24 cellular contexts compared by ENCODE assay signal in the genomic region with DNA sequence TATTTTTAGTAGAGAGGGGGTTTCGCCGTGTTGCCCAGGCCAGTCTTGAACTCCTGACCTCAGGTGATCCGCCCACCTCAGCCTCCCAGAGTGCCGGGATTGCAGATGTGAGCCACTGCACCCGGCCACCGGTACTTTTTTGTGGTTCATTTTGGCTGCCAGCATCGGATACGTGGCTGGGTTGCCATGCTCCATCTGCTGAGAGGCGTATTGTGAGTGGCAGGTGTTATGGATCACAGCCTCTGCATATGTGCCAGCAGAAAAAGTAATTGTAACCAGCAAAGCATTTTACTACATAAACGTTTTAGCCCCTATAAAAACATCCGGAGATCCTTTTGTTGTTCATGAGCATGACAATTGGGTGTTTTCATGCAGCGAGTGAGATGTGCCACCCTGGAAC. TPM values are rescaled to one million over a fixed set of nuclear protein-coding genes. Genes with fewer than 3 reads are reported as not detected.
DNase-seq lines count a peak whose midpoint lies in the region; ATAC-seq, FAIRE-seq and TF ChIP-seq lines count a peak whose summit lies in the region.
"Had no signal": no experiment of that assay in that cellular context is flagged by ENCODE, and none has a peak within 500 bp of the region (broad histone marks: within the 10 kb centered on the region; RNA-seq: fewer than 3 reads in every experiment).

No MANE protein-coding gene starts in this region.

- no peak for DNase-seq in CD8-positive, alpha-beta T cell
- peak; percentile 20 for DNase-seq in GM12878 (ENCODE audit: low read depth, low spot score)
- DNase-seq in mesendoderm = no peak
- no peak for DNase-seq in NCI-H146 (lab: John Stamatoyannopoulos, UW)
- DNase-seq: activated CD8-positive, alpha-beta memory T cell treated with anti-CD3 and anti-CD28 coated beads for 24 hours; activated naive CD8-positive, alpha-beta T cell treated with anti-CD3 and anti-CD28 coated beads, Interleukin-2, amount 10 ng/mL, durations not matched to agents 7 days and 5 days; activated T-cell treated with anti-CD3 and anti-CD28 coated beads, Interleukin-2, amount 50 U/mL, for 48 hours; body of pancreas; COR-L47; EL; glutamatergic neuron; NCI-H774; OCI-M1; SIG-M5; small intestine; stimulated activated CD4-positive, alpha-beta T cell treated with anti-CD3 and anti-CD28 coated beads, Interleukin-2, amount 100 ng/mL, for 48 hours; transverse colon had no signal

- H3K27me3 ChIP-seq in CD8-positive, alpha-beta T cell (ENCODE audit: insufficient read depth, low read length) = no peaks in the 10 kb centered on the region
- H3K27me3 ChIP-seq in GM12878 (replicated peaks in 1 of 2; ENCODE audit: control insufficient read depth in 2 of 2, insufficient read depth in 2 of 2, low read length in 1 of 2) (no peaks in the 10 kb centered on the region), mesendoderm (ENCODE audit: insufficient read depth, low read length, poor library complexity) (no peaks in the 10 kb centered on the region)
- H3K27me3 ChIP-seq: body of pancreas, neutrophil, transverse colon had no signal

- CTCF ChIA-PET in CD8-positive, alpha-beta T cell (lab: Charles Lee) = no interaction called here
- CTCF ChIA-PET in GM12878 (lab: Yijun Ruan, JAX) = interaction anchor here (0.7 kb wide), 1 partner anchor 1646 kb away, joined by 3 read pairs; no protein-coding TSS in a partner anchor

- no peaks in the 10 kb centered on the region for H4K20me1 ChIP-seq in GM12878 (ENCODE audit: control insufficient read depth, insufficient read depth)

- H3K4me2 ChIP-seq in GM12878 (ENCODE audit: control insufficient read depth, insufficient read depth) = peak overlapping the region; percentile 50
- H3K4me2 ChIP-seq in mesendoderm (ENCODE audit: low read length) = no peak overlapping the region

- H3K4me3 Mint-ChIP-seq in CD8-positive, alpha-beta T cell = peak overlapping the region; percentile 35
- H3K4me3 Mint-ChIP-seq in nephron = no peak overlapping the region
- H3K4me3 Mint-ChIP-seq: activated naive CD8-positive, alpha-beta T cell treated with anti-CD3 and anti-CD28 coated beads, Interleukin-2, amount 10 ng/mL, durations not matched to agents 7 days and 5 days; stimulated activated naive CD8-positive, alpha-beta T cell treated with anti-CD3 and anti-CD28 coated beads, Interleukin-15, Interleukin-2, amounts not matched to agents 100 ng/mL and 50 ng/mL, for 24 hours; T-helper 1 cell treated with Interleukin-12 subunit alpha and Interleukin-12 subunit beta and Interleukin-4 antibody, amounts not matched to agents 30 μg/mL and 1 μg/mL, for 36 hours; WTC11 had no signal

- H2AK5ac ChIP-seq in mesendoderm (ENCODE audit: low read length) = no peak overlapping the region

- no peak overlapping the region for H3K9ac ChIP-seq in GM12878 (ENCODE audit: control insufficient read depth, insufficient read depth, low read length)
- no peak overlapping the region for H3K9ac ChIP-seq in mesendoderm (ENCODE audit: low read length)

- no peak overlapping the region for H3K4me3 ChIP-seq in CD8-positive, alpha-beta T cell (ENCODE audit: low read depth, low read length)
- peak overlapping the region; percentile 10 for H3K4me3 ChIP-seq in GM12875 (ENCODE audit: low read depth, low read length)
- peak overlapping the region; percentile 21; the same call in 1 of the 2 replicates for H3K4me3 ChIP-seq in GM12878
- no peak overlapping the region for H3K4me3 ChIP-seq in mesendoderm (ENCODE audit: low read length)
- H3K4me3 ChIP-seq: body of pancreas, transverse colon had no signal

- H3K27ac Mint-ChIP-seq in CD8-positive, alpha-beta T cell = peak overlapping the region; percentile 70
- peak overlapping the region in 2 of 3 experiments; percentile 28 to 96 for H3K27ac Mint-ChIP-seq in nephron
- H3K27ac Mint-ChIP-seq: activated naive CD8-positive, alpha-beta T cell treated with anti-CD3 and anti-CD28 coated beads, Interleukin-2, amount 10 ng/mL, durations not matched to agents 7 days and 5 days; WTC11 had no signal

- in situ Hi-C loops in GM12878 (cut with MboI) = loop anchor here (5.0 kb wide), 1 partner anchor 63 kb away; no protein-coding TSS in a partner anchor

- no peak for TF ChIP-seq EP300 in GM12878 (IDR thresholded peaks at IDR 0.05; ENCODE audit: borderline replicate concordance in 1 of 2, control insufficient read depth in 1 of 2, low read depth in 2 of 2, low read length in 2 of 2)

- no peak overlapping the region for H3K56ac ChIP-seq in mesendoderm (ENCODE audit: low read length)

- no peak overlapping the region for H2BK5ac ChIP-seq in mesendoderm (ENCODE audit: low read length)

- H3K79me2 ChIP-seq in GM12878 (ENCODE audit: control insufficient read depth, insufficient read depth, low read length) (peaks cover 81% of the 10 kb centered on the region), mesendoderm (ENCODE audit: control insufficient read depth, insufficient read depth, low read length) (peaks cover 9% of the 10 kb centered on the region)

- H2BK120ac ChIP-seq in mesendoderm (ENCODE audit: low read depth, low read length) = no peak overlapping the region

- peaks cover 11% of the 10 kb centered on the region for H3K79me1 ChIP-seq in mesendoderm (ENCODE audit: low read length)

- H3K9me3 Mint-ChIP-seq in CD8-positive, alpha-beta T cell = no peaks in the 10 kb centered on the region
- H3K9me3 Mint-ChIP-seq in nephron = no peaks in the 10 kb centered on the region
- H3K9me3 Mint-ChIP-seq: activated naive CD8-positive, alpha-beta T cell treated with anti-CD3 and anti-CD28 coated beads, Interleukin-2, amount 10 ng/mL, durations not matched to agents 7 days and 5 days; stimulated activated naive CD8-positive, alpha-beta T cell treated with anti-CD3 and anti-CD28 coated beads, Interleukin-15, Interleukin-2, amounts not matched to agents 100 ng/mL and 50 ng/mL, for 24 hours; T-helper 1 cell treated with Interleukin-12 subunit alpha and Interleukin-12 subunit beta and Interleukin-4 antibody, amounts not matched to agents 30 μg/mL and 1 μg/mL, for 36 hours; WTC11 had no signal

- WGBS in GM12878 (ENCODE audit: insufficient coverage, insufficient replicate concordance, low lambda C conversion rate, missing lambda C conversion rate) = 7% methylated on average over 12 of the region's 12 CpGs
- no CpG with 5 or more reads among the region's 12 CpGs for WGBS in mesendoderm (ENCODE audit: extremely low coverage, insufficient coverage, low lambda C conversion rate)

- no peak overlapping the region for H4K5ac ChIP-seq in mesendoderm (ENCODE audit: low read length)

- no peak for TF ChIP-seq RAD21 in GM12878 (IDR thresholded peaks at IDR 0.05; ENCODE audit: insufficient read depth, low read depth, low read length)

- H3K36me3 Mint-ChIP-seq in CD8-positive, alpha-beta T cell = peaks cover 35% of the 10 kb centered on the region
- H3K36me3 Mint-ChIP-seq in nephron (ENCODE audit: low read depth) = peaks cover 8% of the 10 kb centered on the region
- H3K36me3 Mint-ChIP-seq: WTC11 had no signal

- H2AFZ ChIP-seq in GM12878 (ENCODE audit: control insufficient read depth, low read depth, low read length) = no peak overlapping the region

- FAIRE-seq in GM12878 (lab: Jason Lieb, UNC) = no peak
- FAIRE-seq: small intestine had no signal

- SMC1A ChIA-PET in GM12878 (lab: Charles Lee; ENCODE audit: uncharacterized antibody, unreplicated experiment) = interaction anchor here (0.9 to 1.4 kb wide), 2 partner anchors 23 to 58 kb away, joined by 3 read pairs; no protein-coding TSS in a partner anchor

- RAD21 ChIA-PET in GM12878 (lab: Charles Lee; ENCODE audit: unreplicated experiment) = interaction anchor here (0.6 to 1.5 kb wide), 4 partner anchors 24 to 604 kb away, joined by 3 to 7 read pairs (median 4); no protein-coding TSS in a partner anchor

- H3K36me3 ChIP-seq in CD8-positive, alpha-beta T cell (ENCODE audit: insufficient read depth, low read length) = no peaks in the 10 kb centered on the region
- H3K36me3 ChIP-seq in GM12878 (ENCODE audit: control insufficient read depth in 2 of 2, insufficient read depth in 2 of 2, low read length in 1 of 2) (peaks cover 0 to 2% of the 10 kb centered on the region in 2 experiments; a peak in 1 of 4 replicates), mesendoderm (ENCODE audit: control insufficient read depth, insufficient read depth, low read length) (no peaks in the 10 kb centered on the region)
- H3K36me3 ChIP-seq: neutrophil, transverse colon had no signal

- peaks cover 52% of the 10 kb centered on the region for H3K4me1 ChIP-seq in CD8-positive, alpha-beta T cell (ENCODE audit: insufficient read depth, low read length)
- peaks cover 23% of the 10 kb centered on the region for H3K4me1 ChIP-seq in GM12878 (ENCODE audit: control insufficient read depth, insufficient read depth, low read length)
- H3K4me1 ChIP-seq in mesendoderm (ENCODE audit: control insufficient read depth, low read depth, low read length) = no peaks in the 10 kb centered on the region

- H3K9me3 ChIP-seq in CD8-positive, alpha-beta T cell (ENCODE audit: low read length) = no peaks in the 10 kb centered on the region
- no peaks in the 10 kb centered on the region for H3K9me3 ChIP-seq in GM12878 (replicated peaks; ENCODE audit: control insufficient read depth, insufficient read depth, low read length)
- H3K9me3 ChIP-seq: body of pancreas, neutrophil, transverse colon had no signal

- no peak for TF ChIP-seq CTCF in CD8-positive, alpha-beta T cell (IDR thresholded peaks at IDR 0.05)
- TF ChIP-seq CTCF in GM12875 (IDR thresholded peaks at IDR 0.05; ENCODE audit: borderline replicate concordance, insufficient read depth, low read depth, low read length) (no peak), GM12878 (IDR thresholded peaks at IDR 0.05 in 2 of 3, conservative IDR thresholded peaks at IDR 0.05 in 1 of 3; ENCODE audit: control insufficient read depth in 2 of 3, extremely low read depth in 1 of 3, insufficient read depth in 1 of 3, low read depth in 3 of 3, low read length in 3 of 3) (no peak), nephron (IDR thresholded peaks at IDR 0.05; ENCODE audit: unreplicated experiment in 3 of 3) (no peak)

- BruUV-seq in GM12878 (replicated peaks; lab: Mats Ljungman, UMichigan) = no TSS peak

- no peak overlapping the region for H4K8ac ChIP-seq in mesendoderm (ENCODE audit: low read depth, low read length)

- no peak overlapping the region for H3K23ac ChIP-seq in mesendoderm (ENCODE audit: low read length)

- H3K27me3 Mint-ChIP-seq in CD8-positive, alpha-beta T cell (ENCODE audit: low read depth) = no peaks in the 10 kb centered on the region
- H3K27me3 Mint-ChIP-seq in nephron (ENCODE audit: low read depth) = peaks cover under 1% of the 10 kb centered on the region
- H3K27me3 Mint-ChIP-seq: activated naive CD8-positive, alpha-beta T cell treated with anti-CD3 and anti-CD28 coated beads, Interleukin-2, amount 10 ng/mL, durations not matched to agents 7 days and 5 days; stimulated activated naive CD8-positive, alpha-beta T cell treated with anti-CD3 and anti-CD28 coated beads, Interleukin-15, Interleukin-2, amounts not matched to agents 100 ng/mL and 50 ng/mL, for 24 hours had no signal

- no peak for TF ChIP-seq POLR2A in GM12878 (IDR thresholded peaks at IDR 0.05; ENCODE audit: low read depth, low read length)

- POLR2A ChIA-PET in CD8-positive, alpha-beta T cell (lab: Charles Lee) = no interaction called here
- POLR2A ChIA-PET in GM12878 (lab: Charles Lee) = no interaction called here

- no peak overlapping the region for H3K18ac ChIP-seq in mesendoderm (ENCODE audit: low read length)

- H3K27ac ChIP-seq in CD8-positive, alpha-beta T cell (ENCODE audit: low read depth, low read length) = no peak overlapping the region
- H3K27ac ChIP-seq in GM12878 (ENCODE audit: control insufficient read depth, insufficient read depth) (peak overlapping the region; percentile 18; the same call in 1 of the 2 replicates), mesendoderm (ENCODE audit: low read depth, low read length) (no peak overlapping the region)
- H3K27ac ChIP-seq: body of pancreas, neutrophil had no signal

- intact Hi-C loops in CD8-positive, alpha-beta T cell (cut with DNase I, micrococcal nuclease) = no loop called here
- intact Hi-C loops in GM12878 (cut with micrococcal nuclease; ENCODE audit: unreplicated experiment) = no loop called here

- H2BK15ac ChIP-seq in mesendoderm (replicated peaks; ENCODE audit: low read depth) = no peak overlapping the region

- no peak for ATAC-seq in CD8-positive, alpha-beta T cell
- ATAC-seq in GM12878 (peak; percentile 62), GM21515 (IDR thresholded peaks at IDR 0.05; ENCODE audit: unreplicated experiment) (no peak)
- ATAC-seq: body of pancreas, WTC11 had no signal

- H3K4me1 Mint-ChIP-seq in CD8-positive, alpha-beta T cell (ENCODE audit: low read depth) = peaks cover 75% of the 10 kb centered on the region
- H3K4me1 Mint-ChIP-seq in nephron = peaks cover 70% of the 10 kb centered on the region

- no peak overlapping the region for H3K4ac ChIP-seq in mesendoderm (ENCODE audit: low read depth, low read length)

RNA-seq across cellular contexts. Expression of gene FOXK1, which starts 7.1 kb away (rescaled TPM):
- 10 to 100 TPM; 65.8 to 69.8 TPM for total RNA-seq in CD8-positive, alpha-beta T cell
- total RNA-seq in GM12878 (2013; cell fraction: nucleolus; rRNA removed) = 54.8 and 57.8 TPM in 2 replicates
- total RNA-seq in GM12878 (2014; rRNA removed) = 10.6 and 11.6 TPM in 2 replicates
- 5.6 and 5.9 TPM in 2 replicates for total RNA-seq in GM12878 (2014; rRNA removed; fragmentation: Illumina TruSeq; extraction: Trizol)
- 30.8 and 31.8 TPM in 2 replicates for total RNA-seq in GM12878 (2021)
- polyA plus RNA-seq in GM12878 (2011; ENCODE audit: low read depth) = 3.2 TPM
- 2.2 and 3.6 TPM in 2 replicates for polyA plus RNA-seq in GM12878 (2011; rRNA removed)
- 4.7 and 5.3 TPM in 2 replicates for polyA plus RNA-seq in GM12878 (2011; cell fraction: cytosol; rRNA removed)
- polyA plus RNA-seq in GM12878 (2011; cell fraction: nucleus; rRNA removed) = 10.5 and 16.9 TPM in 2 replicates
- 7.8 and 10.2 TPM in 2 replicates for polyA plus RNA-seq in GM12878 (2012)
- polyA plus RNA-seq in GM12878 (2014; fragmentation: Illumina TruSeq; extraction: Trizol) = 2.0 and 4.0 TPM in 2 replicates
- under 1 TPM; 0.24 TPM for polyA plus RNA-seq in GM12878 (2014; fragmentation: Nextera tagmentation; extraction: Ambion mirVana)
- polyA plus RNA-seq in GM12878 (2014; rRNA removed) = 8.5 and 10.2 TPM in 2 replicates
- 1 to 10 TPM; 4.4 to 4.7 TPM for polyA plus RNA-seq in GM12878 (2016; fragmentation: Nextera tagmentation; extraction: Ambion mirVana)
- 7.5 and 18.3 TPM in 2 replicates for polyA minus RNA-seq in GM12878 (2011; rRNA and poly(A)+ RNA removed)
- polyA minus RNA-seq in GM12878 (2011; cell fraction: cytosol; rRNA and poly(A)+ RNA removed) = 12.9 and 15.0 TPM in 2 replicates
- polyA minus RNA-seq in GM12878 (2011; cell fraction: nucleus; rRNA and poly(A)+ RNA removed) = 6.5 and 13.9 TPM in 2 replicates
- polyA plus RNA-seq in mesendoderm (2013, experiment 1 of 2) = 4.5 TPM
- polyA plus RNA-seq in mesendoderm (2013, experiment 2 of 2) = 4.1 TPM

Comparison
In these comparisons a context has a peak if more than half of its experiments do, and no peak if none do; other contexts are left out.
1. H3K4me3 ChIP-seq: peak in GM12875 (single experiment) and GM12878 (single experiment); none in CD8-positive, alpha-beta T cell (single experiment) and mesendoderm (single experiment).